ENCODE assay signal across 2 cellular contexts in the genomic region with DNA sequence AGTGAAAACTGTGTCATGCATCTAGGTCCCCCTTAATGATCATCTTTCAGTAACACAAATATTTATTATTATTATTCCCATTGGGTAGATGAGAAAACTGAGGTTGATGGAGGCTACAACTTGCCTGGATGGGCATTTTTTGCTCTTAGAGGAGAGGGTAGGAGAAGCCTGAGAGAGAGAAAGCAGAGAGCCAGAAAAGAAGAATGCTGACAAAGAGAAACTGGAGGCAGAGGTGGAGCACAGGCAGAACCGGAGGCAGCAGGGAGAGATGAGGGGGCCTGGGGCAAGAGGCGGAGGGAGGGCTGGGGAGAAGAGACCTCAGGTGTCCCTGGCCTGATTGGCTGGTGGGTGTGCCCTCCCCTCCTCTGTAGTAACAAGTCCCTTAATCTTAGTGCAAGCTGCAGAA.
TF ChIP-seq lines count a peak whose summit lies in the region.

No MANE protein-coding gene starts in this region.

TF ChIP-seq in HEK293, 187 proteins besides CTCF, POLR2A, EP300 and RAD21:
- TF ChIP-seq ZNF561 (tag by site-specific recombination; IDR thresholded peaks at IDR 0.05; ENCODE audit: borderline replicate concordance) (no peak), ZFHX2 (tag by site-specific recombination; conservative IDR thresholded peaks at IDR 0.05) (0 out of 2 replicates have a peak, but pooled peaks have one; percentile 20), ZNF335 (tag by site-specific recombination; conservative IDR thresholded peaks at IDR 0.05) (peak; percentile 36; the same call in 1 of the 2 replicates), EGR2 (tag by site-specific recombination; IDR thresholded peaks at IDR 0.05; ENCODE audit: low read depth) (peak; percentile 70), ZNF423 (tag by site-specific recombination; IDR thresholded peaks at IDR 0.05) (no peak), PRDM1 (tag by site-specific recombination; IDR thresholded peaks at IDR 0.05) (peak; percentile 68; the same call in 1 of the 2 replicates), ZSCAN30 (tag by site-specific recombination; IDR thresholded peaks at IDR 0.05) (no peak)
- TF ChIP-seq, protein P1, sequence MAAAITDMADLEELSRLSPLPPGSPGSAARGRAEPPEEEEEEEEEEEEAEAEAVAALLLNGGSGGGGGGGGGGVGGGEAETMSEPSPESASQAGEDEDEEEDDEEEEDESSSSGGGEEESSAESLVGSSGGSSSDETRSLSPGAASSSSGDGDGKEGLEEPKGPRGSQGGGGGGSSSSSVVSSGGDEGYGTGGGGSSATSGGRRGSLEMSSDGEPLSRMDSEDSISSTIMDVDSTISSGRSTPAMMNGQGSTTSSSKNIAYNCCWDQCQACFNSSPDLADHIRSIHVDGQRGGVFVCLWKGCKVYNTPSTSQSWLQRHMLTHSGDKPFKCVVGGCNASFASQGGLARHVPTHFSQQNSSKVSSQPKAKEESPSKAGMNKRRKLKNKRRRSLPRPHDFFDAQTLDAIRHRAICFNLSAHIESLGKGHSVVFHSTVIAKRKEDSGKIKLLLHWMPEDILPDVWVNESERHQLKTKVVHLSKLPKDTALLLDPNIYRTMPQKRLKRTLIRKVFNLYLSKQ (tag by site-specific recombination; IDR thresholded peaks at IDR 0.05; ENCODE audit: borderline replicate concordance), result no peak
- TF ChIP-seq, protein P2, sequence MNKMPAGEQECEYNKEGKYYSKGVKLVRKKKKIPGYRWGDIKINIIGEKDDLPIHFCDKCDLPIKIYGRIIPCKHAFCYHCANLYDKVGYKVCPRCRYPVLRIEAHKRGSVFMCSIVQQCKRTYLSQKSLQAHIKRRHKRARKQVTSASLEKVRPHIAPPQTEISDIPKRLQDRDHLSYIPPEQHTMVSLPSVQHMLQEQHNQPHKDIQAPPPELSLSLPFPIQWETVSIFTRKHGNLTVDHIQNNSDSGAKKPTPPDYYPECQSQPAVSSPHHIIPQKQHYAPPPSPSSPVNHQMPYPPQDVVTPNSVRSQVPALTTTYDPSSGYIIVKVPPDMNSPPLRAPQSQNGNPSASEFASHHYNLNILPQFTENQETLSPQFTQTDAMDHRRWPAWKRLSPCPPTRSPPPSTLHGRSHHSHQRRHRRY (tag by site-specific recombination; IDR thresholded peaks at IDR 0.05), result no peak

TF ChIP-seq in K562, 482 proteins besides CTCF, POLR2A, EP300 and RAD21:
- TF ChIP-seq POLR2AphosphoS5 (IDR thresholded peaks at IDR 0.05; ENCODE audit: control insufficient read depth, insufficient read depth, low read depth, low read length) (no peak), CHD1 (IDR thresholded peaks at IDR 0.05; ENCODE audit: low read length) (no peak), C11orf30 (IDR thresholded peaks at IDR 0.05; ENCODE audit: low read depth) (peak; percentile 47; the same call in 1 of the 2 replicates), KDM1A (IDR thresholded peaks at IDR 0.05) (0 out of 4 replicates have a peak, but pooled peaks of 1 of the 2 experiments have one; percentile 42), BCOR (IDR thresholded peaks at IDR 0.05) (peak; percentile 68), HDAC2 (IDR thresholded peaks at IDR 0.05) (0 out of 2 replicates have a peak, but pooled peaks have one; percentile 27), RBM25 (IDR thresholded peaks at IDR 0.05; ENCODE audit: low read depth, low read length, severe bottlenecking) (peak; percentile 60), ZNF316 (IDR thresholded peaks at IDR 0.05) (peak; percentile 65)
